ENCODE assay signal across 18 cellular contexts in the genomic region with DNA sequence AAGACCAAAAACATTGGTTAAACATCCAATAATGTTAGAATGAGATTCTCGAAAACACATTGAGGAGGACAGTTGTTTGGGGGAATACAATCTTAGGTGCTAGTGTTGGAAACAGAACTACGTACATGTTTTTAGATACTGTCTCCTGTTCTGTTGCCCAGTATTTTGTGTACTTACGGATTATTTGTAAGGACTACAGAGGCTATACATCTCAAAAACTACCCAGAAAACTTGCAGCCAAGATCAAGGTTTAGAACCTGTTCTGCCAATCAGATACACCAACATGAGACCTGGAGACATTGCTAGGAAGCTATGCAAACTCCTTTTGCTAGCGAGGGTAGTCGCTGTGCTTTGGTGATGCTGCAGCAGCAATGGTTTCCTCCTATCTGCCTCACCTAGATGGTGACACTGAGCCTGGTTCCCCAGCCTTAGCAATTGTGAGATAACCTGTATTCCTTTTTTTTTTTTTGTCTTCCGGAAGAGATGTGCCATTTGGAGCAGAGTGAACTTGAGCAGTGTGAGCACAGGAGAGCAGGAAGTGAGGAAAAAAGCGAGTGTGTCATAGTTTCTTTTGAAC. TPM values are rescaled to one million over a fixed set of nuclear protein-coding genes. Genes with fewer than 3 reads are reported as not detected.
A peak's percentile ranks its signal among the peaks of the same experiment; 100 is the strongest.
DNase-seq lines count a peak whose midpoint lies in the region; ATAC-seq, FAIRE-seq and TF ChIP-seq lines count a peak whose summit lies in the region.
"Had no signal": no experiment of that assay in that cellular context is flagged by ENCODE, and none has a peak within 500 bp of the region (broad histone marks: within the 10 kb centered on the region; RNA-seq: fewer than 3 reads in every experiment).

No MANE protein-coding gene starts in this region.

- TF ChIP-seq POLR2A in GM12891 (IDR thresholded peaks at IDR 0.05; ENCODE audit: low read depth, low read length), result peak; percentile 59

- intact Hi-C loops in Calu3 (cut with micrococcal nuclease; ENCODE audit: unreplicated experiment), result no loop called here

- H3K4me1 Mint-ChIP-seq in Calu3 (ENCODE audit: low read depth, unreplicated experiment) (peaks cover 11% of the 10 kb centered on the region), WTC11 (no peaks in the 10 kb centered on the region), memory B cell (no peaks in the 10 kb centered on the region)
- H3K4me1 Mint-ChIP-seq: CD4-positive, alpha-beta memory T cell had no signal

- no TSS peak for BruUV-seq in Calu3 (replicated peaks; lab: Mats Ljungman, UMichigan)

- no peak overlapping the region for H3K4me3 Mint-ChIP-seq in Calu3 (ENCODE audit: low read depth, unreplicated experiment)
- no peak overlapping the region for H3K4me3 Mint-ChIP-seq in WTC11
- no peak overlapping the region for H3K4me3 Mint-ChIP-seq in memory B cell
- H3K4me3 Mint-ChIP-seq: CD4-positive, alpha-beta memory T cell had no signal

- CTCF ChIA-PET in Calu3 (lab: Charles Lee) (no interaction called here), WTC11 (lab: Charles Lee) (no interaction called here)

- ATAC-seq in WTC11, result no peak
- ATAC-seq in memory B cell (ENCODE audit: low read depth), result no peak
- ATAC-seq in HG02623 (IDR thresholded peaks at IDR 0.05; ENCODE audit: unreplicated experiment), result no peak
- ATAC-seq: PC-3 had no signal

- DNase-seq in Calu3 (no peak), GM12891 (ENCODE audit: insufficient read length, low spot score) (no peak), WTC11 (ENCODE audit: low spot score) (no peak), memory B cell (ENCODE audit: low spot score in 2 of 2) (no peak), NK-92 (lab: John Stamatoyannopoulos, UW; ENCODE audit: unreplicated experiment) (no peak)
- no peak for DNase-seq in stimulated activated naive CD4-positive, alpha-beta T cell treated with Interleukin-2 at 50 U/mL for 16 hours (lab: John Stamatoyannopoulos, UW)
- DNase-seq: BE2C; CD4-positive, alpha-beta memory T cell; EL; HCEC 1CT; NCI-H1694; NCI-H345; NCI-H526 treated with DMSO at 0.1 percent for 48 hours; PC-3 had no signal

- H3K9me3 Mint-ChIP-seq in Calu3 (ENCODE audit: low read depth, unreplicated experiment) (no peaks in the 10 kb centered on the region), WTC11 (peaks cover 4% of the 10 kb centered on the region; the same call in 1 of the 2 replicates), memory B cell (peaks cover 1% of the 10 kb centered on the region)
- H3K9me3 Mint-ChIP-seq: CD4-positive, alpha-beta memory T cell had no signal

- H3K27ac Mint-ChIP-seq in Calu3 (ENCODE audit: unreplicated experiment) (peak overlapping the region; percentile 84), WTC11 (peak overlapping the region; percentile 68), memory B cell (peak overlapping the region; percentile 40)

- H3K27me3 Mint-ChIP-seq in Calu3 (ENCODE audit: unreplicated experiment) (no peaks in the 10 kb centered on the region), WTC11 (ENCODE audit: low read depth) (no peaks in the 10 kb centered on the region), memory B cell (no peaks in the 10 kb centered on the region)
- H3K27me3 Mint-ChIP-seq: CD4-positive, alpha-beta memory T cell had no signal

- FAIRE-seq in GM12891 (lab: Jason Lieb, UNC), result no peak
- FAIRE-seq: GM18507 had no signal

- peaks cover 90% of the 10 kb centered on the region for H3K36me3 Mint-ChIP-seq in Calu3 (ENCODE audit: insufficient read depth, unreplicated experiment)
- H3K36me3 Mint-ChIP-seq in WTC11, result peaks cover 89% of the 10 kb centered on the region
- peaks cover 49% of the 10 kb centered on the region for H3K36me3 Mint-ChIP-seq in memory B cell

- TF ChIP-seq CTCF in Calu3 (IDR thresholded peaks at IDR 0.05; ENCODE audit: unreplicated experiment), result no peak
- no peak for TF ChIP-seq CTCF in WTC11 (IDR thresholded peaks at IDR 0.05)

- POLR2A ChIA-PET in WTC11 (lab: Charles Lee), result no interaction called here

TF ChIP-seq in GM12891, 5 proteins besides CTCF, POLR2A, EP300 and RAD21:
- TF ChIP-seq POLR2AphosphoS5 (IDR thresholded peaks at IDR 0.05; ENCODE audit: low read depth, low read length), result peak; percentile 84
- no peak for TF ChIP-seq POU2F2 (IDR thresholded peaks at IDR 0.05; ENCODE audit: low read depth, low read length)
- no peak for TF ChIP-seq TAF1 (IDR thresholded peaks at IDR 0.05; ENCODE audit: low read depth, low read length)
- no peak for TF ChIP-seq SPI1 (IDR thresholded peaks at IDR 0.05; ENCODE audit: low read depth, low read length)
- TF ChIP-seq PAX5 (IDR thresholded peaks at IDR 0.05; ENCODE audit: insufficient read depth, low read length, severe bottlenecking), result no peak

TF ChIP-seq in WTC11, 78 proteins besides CTCF, POLR2A, EP300 and RAD21:
- no peak for TF ChIP-seq GABPB1 (CRISPR knock-in tag; IDR thresholded peaks at IDR 0.05)
- no peak for TF ChIP-seq ZMAT4 (CRISPR knock-in tag; IDR thresholded peaks at IDR 0.05)
- no peak for TF ChIP-seq TP53 (CRISPR knock-in tag; IDR thresholded peaks at IDR 0.05)

RNA-seq across cellular contexts. Expression of gene YBX1, which starts 21.8 kb away (rescaled TPM):
- total RNA-seq in Calu3 (2022) (808 and 937 TPM in 2 replicates), WTC11 (2021) (1,098 to 1,172 TPM (median 1,151 TPM) in 3 replicates)
- polyA plus RNA-seq in GM12891 (2012; ENCODE audit: low read depth, missing spikeins), result 692 TPM

RNA-seq across cellular contexts. Expression of gene CLDN19, which starts 36.1 kb away (rescaled TPM):
- total RNA-seq in Calu3 (2022) (not detected in 2 replicates), WTC11 (2021) (8.1 to 15.9 TPM (median 14.7 TPM) in 3 replicates)
- polyA plus RNA-seq in GM12891 (2012; ENCODE audit: low read depth, missing spikeins), result not detected
- total RNA-seq: CD4-positive, alpha-beta memory T cell; HT1080; PC-3 had no signal
- polyA plus RNA-seq: AG04450; CD4-positive, alpha-beta memory T cell had no signal

RNA-seq across cellular contexts. Expression of gene PPIH, which starts 45.8 kb away (rescaled TPM):
- total RNA-seq in Calu3 (2022) (58.6 and 68.3 TPM in 2 replicates), WTC11 (2021) (68.5 to 73.1 TPM (median 69.3 TPM) in 3 replicates)
- 81.2 TPM for polyA plus RNA-seq in GM12891 (2012; ENCODE audit: low read depth, missing spikeins)
